8 cellular contexts compared by ENCODE assay signal in genomic region chr12:104986022-104986941, GRCh38. TPM values are rescaled to one million over a fixed set of nuclear protein-coding genes. Genes with fewer than 3 reads are reported as not detected.
A peak's percentile ranks its signal among the peaks of the same experiment; 100 is the strongest.
DNase-seq lines count a peak whose midpoint lies in the region; ATAC-seq and TF ChIP-seq lines count a peak whose summit lies in the region.

Gene NOPCHAP1, plus strand, starts transcription at chr12:104986316. Its CDS starts 37 bp downstream, at chr12:104986353.

- peak; percentile 94 for DNase-seq in DMS114 treated with DMSO at 0.1 percent for 48 hours (lab: John Stamatoyannopoulos, UW; ENCODE audit: unreplicated experiment)
- DNase-seq in OCI-M1 (lab: John Stamatoyannopoulos, UW) = peak; percentile 93
- peak; percentile 84 for DNase-seq in activated T-cell treated with anti-CD3 and anti-CD28 coated beads for 4 hours
- peak; percentile 80 to 85 for DNase-seq in erythroblast (lab: John Stamatoyannopoulos, UW)
- DNase-seq in stimulated activated CD8-positive, alpha-beta memory T cell treated with anti-CD3 and anti-CD28 coated beads, Interleukin-4, amount 100 ng/mL, for 4 hours (ENCODE audit: low read depth in 2 of 2, low spot score in 1 of 2) = peak; percentile 71 to 76

- peaks cover 5% of the 10 kb centered on the region for H3K36me3 Mint-ChIP-seq in IgD-negative memory B cell

- H3K9me3 Mint-ChIP-seq in IgD-negative memory B cell = peaks cover 0 to 2% (median 0%) of the 10 kb centered on the region in 3 donors

- TF ChIP-seq POLR2A in erythroblast (IDR thresholded peaks at IDR 0.05; ENCODE audit: low read length) = peak; percentile 58

- H3K36me3 ChIP-seq in mucosa of rectum (ENCODE audit: control insufficient read depth in 2 of 2, insufficient read depth in 2 of 2, low read length in 2 of 2) = peaks cover 6 to 9% of the 10 kb centered on the region in 2 donors

- H3K4me3 ChIP-seq in mucosa of rectum (ENCODE audit: low read length in 2 of 2) = peak within 1 kb of the TSS; percentile 83 to 86

- H3K27ac ChIP-seq in mucosa of rectum (ENCODE audit: low read depth in 2 of 2, low read length in 2 of 2) = peak within 1 kb of the TSS; percentile 25 to 75

- H3K4me3 Mint-ChIP-seq in IgD-negative memory B cell = peak within 1 kb of the TSS; percentile 88 to 97 (median 94)

- H3K27ac Mint-ChIP-seq in IgD-negative memory B cell = peak within 1 kb of the TSS in 2 of 3 donors; percentile 27 to 91

- ATAC-seq in GM21529 (IDR thresholded peaks at IDR 0.05; ENCODE audit: unreplicated experiment) = peak; percentile 97

- peaks cover 10 to 13% of the 10 kb centered on the region in 2 donors for H3K4me1 ChIP-seq in mucosa of rectum (ENCODE audit: control insufficient read depth in 2 of 2, insufficient read depth in 2 of 2, low read length in 2 of 2)

- peak within 1 kb of the TSS; percentile 63 to 68 for H3K9ac ChIP-seq in mucosa of rectum (ENCODE audit: low read depth in 1 of 2, low read length in 2 of 2)

- H3K9me3 ChIP-seq in mucosa of rectum (ENCODE audit: control insufficient read depth in 2 of 2, low read length in 2 of 2) = no peaks in the 10 kb centered on the region

- peaks cover 16 to 34% (median 29%) of the 10 kb centered on the region in 3 donors for H3K4me1 Mint-ChIP-seq in IgD-negative memory B cell

- no peaks in the 10 kb centered on the region for H3K27me3 Mint-ChIP-seq in IgD-negative memory B cell

- no peaks in the 10 kb centered on the region for H3K27me3 ChIP-seq in mucosa of rectum (ENCODE audit: control insufficient read depth in 2 of 2, insufficient read depth in 2 of 2, low read length in 2 of 2)

RNA-seq across cellular contexts. Expression of gene NOPCHAP1, which starts in this region (rescaled TPM):
- polyA plus RNA-seq in IgD-negative memory B cell = 14.9 TPM

Comparison
In these comparisons a context has a peak if more than half of its experiments do, and no peak if none do; other contexts are left out.
1. Peak in every context shown above with its lines: DNase-seq, ATAC-seq, H3K4me3 ChIP-seq and H3K27ac ChIP-seq.